Comparison of ENCODE assay signal across 23 cellular contexts in genomic region chr17:78044280-78044835, GRCh38.
DNase-seq lines count a peak whose midpoint lies in the region; ATAC-seq and TF ChIP-seq lines count a peak whose summit lies in the region.
"Had no signal": no experiment of that assay in that cellular context is flagged by ENCODE, and none has a peak within 500 bp of the region (broad histone marks: within the 10 kb centered on the region; RNA-seq: fewer than 3 reads in every experiment).

No MANE protein-coding gene starts in this region.

- no peaks in the 10 kb centered on the region for H3K27me3 Mint-ChIP-seq in naive thymus-derived CD4-positive, alpha-beta T cell
- H3K27me3 Mint-ChIP-seq in activated CD4-positive, alpha-beta T cell treated with anti-CD3 and anti-CD28 coated beads, Interleukin-2, amount 10 ng/mL, durations not matched to agents 24 days and 14 days = no peaks in the 10 kb centered on the region
- no peaks in the 10 kb centered on the region for H3K27me3 Mint-ChIP-seq in progenitor cell of endocrine pancreas
- H3K27me3 Mint-ChIP-seq: activated CD4-positive, alpha-beta memory T cell treated with anti-CD3 and anti-CD28 coated beads, Interleukin-2, amount 10 ng/mL, durations not matched to agents 7 days and 5 days; stimulated activated naive CD8-positive, alpha-beta T cell treated with anti-CD3 and anti-CD28 coated beads, Interleukin-15, Interleukin-2, amounts not matched to agents 100 ng/mL and 50 ng/mL, for 24 hours had no signal

- H3K9me3 ChIP-seq in naive thymus-derived CD4-positive, alpha-beta T cell (ENCODE audit: control insufficient read depth in 2 of 3, low read length in 3 of 3) = no peaks in the 10 kb centered on the region
- H3K9me3 ChIP-seq: SK-N-SH had no signal

- H3K4me1 Mint-ChIP-seq in naive thymus-derived CD4-positive, alpha-beta T cell = peaks cover 3 to 85% (median 61%) of the 10 kb centered on the region in 7 donors
- peaks cover 7% of the 10 kb centered on the region for H3K4me1 Mint-ChIP-seq in activated CD4-positive, alpha-beta T cell treated with anti-CD3 and anti-CD28 coated beads, Interleukin-2, amount 10 ng/mL, durations not matched to agents 24 days and 14 days
- peaks cover 5% of the 10 kb centered on the region for H3K4me1 Mint-ChIP-seq in progenitor cell of endocrine pancreas (ENCODE audit: low read depth)

- H3K27ac ChIP-seq in naive thymus-derived CD4-positive, alpha-beta T cell (ENCODE audit: low read depth, low read length) = no peak overlapping the region

- peaks cover 9 to 47% (median 34%) of the 10 kb centered on the region in 5 donors for H3K36me3 Mint-ChIP-seq in naive thymus-derived CD4-positive, alpha-beta T cell
- peaks cover 19% of the 10 kb centered on the region for H3K36me3 Mint-ChIP-seq in activated CD4-positive, alpha-beta T cell treated with anti-CD3 and anti-CD28 coated beads, Interleukin-2, amount 10 ng/mL, durations not matched to agents 24 days and 14 days (ENCODE audit: low read depth)
- peaks cover 17% of the 10 kb centered on the region for H3K36me3 Mint-ChIP-seq in progenitor cell of endocrine pancreas (ENCODE audit: insufficient read depth)

- intact Hi-C loops in naive thymus-derived CD4-positive, alpha-beta T cell (cut with micrococcal nuclease) = no loop called here
- intact Hi-C loops in activated CD4-positive, alpha-beta T cell treated with anti-CD3 and anti-CD28 coated beads, Interleukin-2, amount 10 ng/mL, durations not matched to agents 24 days and 14 days (cut with micrococcal nuclease) = no loop called here

- peaks cover 1 to 19% (median 5%) of the 10 kb centered on the region in 3 experiments for H3K36me3 ChIP-seq in naive thymus-derived CD4-positive, alpha-beta T cell (ENCODE audit: control insufficient read depth in 2 of 3, insufficient read depth in 3 of 3, low read length in 3 of 3)

- H3K27me3 ChIP-seq in naive thymus-derived CD4-positive, alpha-beta T cell (ENCODE audit: control insufficient read depth in 2 of 2, insufficient read depth in 2 of 2, low read length in 2 of 2) = no peaks in the 10 kb centered on the region
- H3K27me3 ChIP-seq: MG63 had no signal

- no peaks in the 10 kb centered on the region for H3K4me1 ChIP-seq in naive thymus-derived CD4-positive, alpha-beta T cell (ENCODE audit: control insufficient read depth in 2 of 2, insufficient read depth in 2 of 2, low read length in 2 of 2)

- no peak for ATAC-seq in naive thymus-derived CD4-positive, alpha-beta T cell
- ATAC-seq: left lobe of liver, Panc1, WTC11 had no signal

- H3K4me3 Mint-ChIP-seq in naive thymus-derived CD4-positive, alpha-beta T cell = peak overlapping the region in 1 of 10 donors; percentile 43
- no peak overlapping the region for H3K4me3 Mint-ChIP-seq in activated CD4-positive, alpha-beta T cell treated with anti-CD3 and anti-CD28 coated beads, Interleukin-2, amount 10 ng/mL, durations not matched to agents 24 days and 14 days
- no peak overlapping the region for H3K4me3 Mint-ChIP-seq in progenitor cell of endocrine pancreas (ENCODE audit: low read depth)
- H3K4me3 Mint-ChIP-seq: activated CD4-positive, alpha-beta memory T cell treated with anti-CD3 and anti-CD28 coated beads, Interleukin-2, amount 10 ng/mL, durations not matched to agents 7 days and 5 days; stimulated activated naive CD8-positive, alpha-beta T cell treated with anti-CD3 and anti-CD28 coated beads, Interleukin-15, Interleukin-2, amounts not matched to agents 100 ng/mL and 50 ng/mL, for 24 hours; WTC11 had no signal

- CTCF ChIA-PET in naive thymus-derived CD4-positive, alpha-beta T cell (lab: Charles Lee) = interaction anchor here (0.6 to 1.0 kb wide), 2 partner anchors 19 to 30 kb away, joined by 3 to 5 read pairs; no protein-coding TSS in a partner anchor

- TF ChIP-seq CTCF in progenitor cell of endocrine pancreas (IDR thresholded peaks at IDR 0.05; ENCODE audit: unreplicated experiment) = no peak

- peak; percentile 18 for DNase-seq in COLO829 (ENCODE audit: low spot score)
- peak; percentile 27 for DNase-seq in M059J (ENCODE audit: low read depth)
- peak; percentile 17 for DNase-seq in dermis blood vessel endothelial cell
- DNase-seq in naive thymus-derived CD4-positive, alpha-beta T cell = no peak
- no peak for DNase-seq in SW480 (ENCODE audit: low spot score)
- no peak for DNase-seq in activated CD4-positive, alpha-beta T cell treated with anti-CD3 and anti-CD28 coated beads, Interleukin-2, amount 10 ng/mL, durations not matched to agents 24 days and 14 days
- DNase-seq in progenitor cell of endocrine pancreas (ENCODE audit: low spot score, unreplicated experiment) = no peak
- DNase-seq in NCI-H2029 treated with DMSO at 0.1 percent for 48 hours (lab: John Stamatoyannopoulos, UW) = no peak
- DNase-seq: activated CD4-positive, alpha-beta memory T cell treated with anti-CD3 and anti-CD28 coated beads, Interleukin-2, amount 10 ng/mL, durations not matched to agents 7 days and 5 days; activated gamma-delta T cell treated with Interleukin-2 at 50 U/mL for 16 hours; activated T-cell treated with anti-CD3 and anti-CD28 coated beads for 4 hours; COR-L47; DMS79 treated with DMSO at 0.1 percent for 48 hours; effector CD4-positive, alpha-beta T cell; MG63; midbrain; NCI-H1694; SK-N-SH; stimulated activated CD4-positive, alpha-beta T cell treated with anti-CD3 and anti-CD28 coated beads, Interleukin-4, amount 100 ng/mL, for 1 hour had no signal

- no peak overlapping the region for H3K4me3 ChIP-seq in naive thymus-derived CD4-positive, alpha-beta T cell (ENCODE audit: low read length)
- H3K4me3 ChIP-seq: MG63 had no signal

- POLR2A ChIA-PET in naive thymus-derived CD4-positive, alpha-beta T cell (lab: Charles Lee) = interaction anchor here (1.3 kb wide), 1 partner anchor 26 kb away, joined by 4 read pairs; no protein-coding TSS in a partner anchor

- peak overlapping the region in 6 of 9 donors; percentile 39 to 81 (median 56) for H3K27ac Mint-ChIP-seq in naive thymus-derived CD4-positive, alpha-beta T cell
- H3K27ac Mint-ChIP-seq in activated CD4-positive, alpha-beta T cell treated with anti-CD3 and anti-CD28 coated beads, Interleukin-2, amount 10 ng/mL, durations not matched to agents 24 days and 14 days = no peak overlapping the region
- H3K27ac Mint-ChIP-seq in progenitor cell of endocrine pancreas = no peak overlapping the region
- H3K27ac Mint-ChIP-seq: activated CD4-positive, alpha-beta memory T cell treated with anti-CD3 and anti-CD28 coated beads, Interleukin-2, amount 10 ng/mL, durations not matched to agents 7 days and 5 days; stimulated activated naive CD8-positive, alpha-beta T cell treated with anti-CD3 and anti-CD28 coated beads, Interleukin-15, Interleukin-2, amounts not matched to agents 100 ng/mL and 50 ng/mL, for 24 hours; WTC11 had no signal

- peaks cover 0 to 4% (median 0%) of the 10 kb centered on the region in 11 donors for H3K9me3 Mint-ChIP-seq in naive thymus-derived CD4-positive, alpha-beta T cell
- H3K9me3 Mint-ChIP-seq in activated CD4-positive, alpha-beta T cell treated with anti-CD3 and anti-CD28 coated beads, Interleukin-2, amount 10 ng/mL, durations not matched to agents 24 days and 14 days = no peaks in the 10 kb centered on the region
- H3K9me3 Mint-ChIP-seq in progenitor cell of endocrine pancreas (ENCODE audit: low read depth) = no peaks in the 10 kb centered on the region
- H3K9me3 Mint-ChIP-seq: activated CD4-positive, alpha-beta memory T cell treated with anti-CD3 and anti-CD28 coated beads, Interleukin-2, amount 10 ng/mL, durations not matched to agents 7 days and 5 days; stimulated activated naive CD8-positive, alpha-beta T cell treated with anti-CD3 and anti-CD28 coated beads, Interleukin-15, Interleukin-2, amounts not matched to agents 100 ng/mL and 50 ng/mL, for 24 hours had no signal

Comparison
In these comparisons a context has a peak if more than half of its experiments do, and no peak if none do; other contexts are left out.
1. DNase-seq: peak in COLO829 (single experiment), M059J (single experiment) and dermis blood vessel endothelial cell (single experiment); none in naive thymus-derived CD4-positive, alpha-beta T cell (0 of 9), SW480 (single experiment), activated CD4-positive, alpha-beta T cell treated with anti-CD3 and anti-CD28 coated beads, Interleukin-2, amount 10 ng/mL, durations not matched to agents 24 days and 14 days (single experiment), progenitor cell of endocrine pancreas (single experiment) and NCI-H2029 treated with DMSO at 0.1 percent for 48 hours (single experiment).
2. H3K27ac Mint-ChIP-seq: peak in naive thymus-derived CD4-positive, alpha-beta T cell (6 of 9); none in activated CD4-positive, alpha-beta T cell treated with anti-CD3 and anti-CD28 coated beads, Interleukin-2, amount 10 ng/mL, durations not matched to agents 24 days and 14 days (single experiment) and progenitor cell of endocrine pancreas (single experiment).